Comparison of ENCODE assay signal across 29 cellular contexts in the genomic region with DNA sequence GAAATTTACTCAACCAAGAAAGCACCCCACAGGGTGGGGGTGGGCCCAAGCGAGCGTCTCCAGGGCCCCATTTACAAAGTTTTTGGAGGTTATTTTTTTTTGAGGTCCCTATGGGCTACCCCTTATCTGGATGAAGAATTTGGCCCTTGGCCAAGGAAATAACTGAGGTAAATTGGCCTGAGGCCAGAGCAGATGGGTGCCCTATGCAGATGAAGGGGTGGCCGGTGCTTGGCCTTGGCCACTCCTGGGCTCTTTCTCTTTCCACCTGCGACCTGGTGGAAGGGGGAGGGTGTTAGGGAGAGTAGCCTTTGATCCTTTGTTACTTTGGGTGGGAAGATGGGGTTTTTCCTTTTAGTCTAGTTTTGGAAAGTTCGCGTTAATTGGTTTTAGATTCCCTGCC.
"Had no signal": no experiment of that assay in that cellular context is flagged by ENCODE, and none has a peak within 500 bp of the region (broad histone marks: within the 10 kb centered on the region; RNA-seq: fewer than 3 reads in every experiment).

No MANE protein-coding gene starts in this region.

- H3K4me1 ChIP-seq: ascending aorta had no signal

- H3K4me3 ChIP-seq: ascending aorta, cardiac muscle cell, MG63, PC-9 had no signal

- DNase-seq: activated CD4-positive, alpha-beta T cell treated with anti-CD3 and anti-CD28 coated beads for 1 hour; activated CD4-positive, alpha-beta T cell treated with anti-CD3 and anti-CD28 coated beads for 48 hours; activated CD4-positive, alpha-beta T cell treated with anti-CD3 and anti-CD28 coated beads, Interleukin-2, amount 50 U/mL, for 4 hours; activated CD4-positive, CD25-positive, alpha-beta regulatory T cell; activated CD8-positive, alpha-beta T cell treated with anti-CD3 and anti-CD28 coated beads, Interleukin-2, amount 10 ng/mL, durations not matched to agents 7 days and 5 days; activated gamma-delta T cell treated with Interleukin-2 at 50 U/mL for 16 hours; activated naive CD4-positive, alpha-beta T cell treated with anti-CD3 and anti-CD28 coated beads, Interleukin-2, amount 10 ng/mL, durations not matched to agents 7 days and 5 days; activated T-cell treated with anti-CD3 and anti-CD28 coated beads, Interleukin-2, amount 50 U/mL, for 24 hours; amniotic stem cell; Kasumi-1; KG1; MG63; NCI-H1048; NCI-H1105 treated with DMSO at 0.1 percent for 48 hours; NCI-H1436; NCI-H1694; NCI-H1930; NCI-H345; NCI-H524 treated with DMSO at 0.1 percent for 48 hours; PC-9; SW 1271; T-helper 1 cell; T-helper 2 cell; T-helper 9 cell had no signal

- H3K4me1 Mint-ChIP-seq: activated naive CD4-positive, alpha-beta T cell treated with anti-CD3 and anti-CD28 coated beads, Interleukin-2, amount 10 ng/mL, durations not matched to agents 7 days and 5 days had no signal

- H3K4me3 Mint-ChIP-seq: activated CD8-positive, alpha-beta T cell treated with anti-CD3 and anti-CD28 coated beads, Interleukin-2, amount 10 ng/mL, durations not matched to agents 7 days and 5 days; activated naive CD4-positive, alpha-beta T cell treated with anti-CD3 and anti-CD28 coated beads, Interleukin-2, amount 10 ng/mL, durations not matched to agents 7 days and 5 days; activated naive CD8-positive, alpha-beta T cell; activated T-cell treated with anti-CD3 and anti-CD28 coated beads, Interleukin-2, amount 50 U/mL, for 24 hours had no signal

- H3K27me3 Mint-ChIP-seq: activated naive CD4-positive, alpha-beta T cell treated with anti-CD3 and anti-CD28 coated beads, Interleukin-2, amount 10 ng/mL, durations not matched to agents 7 days and 5 days; activated naive CD8-positive, alpha-beta T cell; activated T-cell treated with anti-CD3 and anti-CD28 coated beads, Interleukin-2, amount 50 U/mL, for 24 hours had no signal

- H3K27ac Mint-ChIP-seq: activated CD8-positive, alpha-beta T cell treated with anti-CD3 and anti-CD28 coated beads, Interleukin-2, amount 10 ng/mL, durations not matched to agents 7 days and 5 days; activated naive CD4-positive, alpha-beta T cell treated with anti-CD3 and anti-CD28 coated beads, Interleukin-2, amount 10 ng/mL, durations not matched to agents 7 days and 5 days; activated naive CD8-positive, alpha-beta T cell; activated T-cell treated with anti-CD3 and anti-CD28 coated beads, Interleukin-2, amount 50 U/mL, for 24 hours; activated T-helper 2 cell treated with anti-CD3 and anti-CD28 coated beads, Interferon-gamma antibody, Interleukin-2, Interleukin-4, amounts not matched to agents 10 μg/mL and 5 μg/mL and 100 μg/mL, durations not matched to agents 14 hours and 24 hours and 36 hours had no signal

- H3K27me3 ChIP-seq: ascending aorta, cardiac muscle cell, MG63 had no signal

- H3K9me3 ChIP-seq: MG63 had no signal

- ATAC-seq: activated CD8-positive, alpha-beta T cell treated with anti-CD3 and anti-CD28 coated beads, Interleukin-2, amount 10 ng/mL, durations not matched to agents 7 days and 5 days had no signal

- H3K27ac ChIP-seq: ascending aorta, cardiac muscle cell, PC-9, VCaP had no signal
